ENCODE assay signal across 3 cellular contexts in the genomic region with DNA sequence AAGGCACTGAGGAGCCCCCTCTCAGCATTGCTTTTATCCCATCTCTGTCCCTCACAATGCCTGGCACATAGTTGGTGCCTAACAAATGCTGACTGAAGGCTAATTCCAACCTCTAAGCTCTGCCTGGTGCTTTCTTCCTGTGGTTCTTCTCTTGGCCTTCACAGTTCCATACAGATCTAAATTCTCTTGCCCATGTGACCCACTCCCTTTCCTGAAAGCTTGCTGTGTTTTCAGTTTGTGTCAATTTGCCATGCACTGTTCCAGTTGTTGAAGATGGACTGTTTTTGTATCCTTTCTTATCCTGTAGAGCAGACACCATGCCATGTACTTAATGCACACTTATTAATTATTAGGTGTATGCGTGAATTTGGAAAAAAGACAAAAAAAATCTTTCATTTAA.
TF ChIP-seq lines count a peak whose summit lies in the region.

No MANE protein-coding gene starts in this region.

TF ChIP-seq in GM23338, 12 proteins besides CTCF, POLR2A, EP300 and RAD21 (continues in another document):
- TF ChIP-seq, protein P1, sequence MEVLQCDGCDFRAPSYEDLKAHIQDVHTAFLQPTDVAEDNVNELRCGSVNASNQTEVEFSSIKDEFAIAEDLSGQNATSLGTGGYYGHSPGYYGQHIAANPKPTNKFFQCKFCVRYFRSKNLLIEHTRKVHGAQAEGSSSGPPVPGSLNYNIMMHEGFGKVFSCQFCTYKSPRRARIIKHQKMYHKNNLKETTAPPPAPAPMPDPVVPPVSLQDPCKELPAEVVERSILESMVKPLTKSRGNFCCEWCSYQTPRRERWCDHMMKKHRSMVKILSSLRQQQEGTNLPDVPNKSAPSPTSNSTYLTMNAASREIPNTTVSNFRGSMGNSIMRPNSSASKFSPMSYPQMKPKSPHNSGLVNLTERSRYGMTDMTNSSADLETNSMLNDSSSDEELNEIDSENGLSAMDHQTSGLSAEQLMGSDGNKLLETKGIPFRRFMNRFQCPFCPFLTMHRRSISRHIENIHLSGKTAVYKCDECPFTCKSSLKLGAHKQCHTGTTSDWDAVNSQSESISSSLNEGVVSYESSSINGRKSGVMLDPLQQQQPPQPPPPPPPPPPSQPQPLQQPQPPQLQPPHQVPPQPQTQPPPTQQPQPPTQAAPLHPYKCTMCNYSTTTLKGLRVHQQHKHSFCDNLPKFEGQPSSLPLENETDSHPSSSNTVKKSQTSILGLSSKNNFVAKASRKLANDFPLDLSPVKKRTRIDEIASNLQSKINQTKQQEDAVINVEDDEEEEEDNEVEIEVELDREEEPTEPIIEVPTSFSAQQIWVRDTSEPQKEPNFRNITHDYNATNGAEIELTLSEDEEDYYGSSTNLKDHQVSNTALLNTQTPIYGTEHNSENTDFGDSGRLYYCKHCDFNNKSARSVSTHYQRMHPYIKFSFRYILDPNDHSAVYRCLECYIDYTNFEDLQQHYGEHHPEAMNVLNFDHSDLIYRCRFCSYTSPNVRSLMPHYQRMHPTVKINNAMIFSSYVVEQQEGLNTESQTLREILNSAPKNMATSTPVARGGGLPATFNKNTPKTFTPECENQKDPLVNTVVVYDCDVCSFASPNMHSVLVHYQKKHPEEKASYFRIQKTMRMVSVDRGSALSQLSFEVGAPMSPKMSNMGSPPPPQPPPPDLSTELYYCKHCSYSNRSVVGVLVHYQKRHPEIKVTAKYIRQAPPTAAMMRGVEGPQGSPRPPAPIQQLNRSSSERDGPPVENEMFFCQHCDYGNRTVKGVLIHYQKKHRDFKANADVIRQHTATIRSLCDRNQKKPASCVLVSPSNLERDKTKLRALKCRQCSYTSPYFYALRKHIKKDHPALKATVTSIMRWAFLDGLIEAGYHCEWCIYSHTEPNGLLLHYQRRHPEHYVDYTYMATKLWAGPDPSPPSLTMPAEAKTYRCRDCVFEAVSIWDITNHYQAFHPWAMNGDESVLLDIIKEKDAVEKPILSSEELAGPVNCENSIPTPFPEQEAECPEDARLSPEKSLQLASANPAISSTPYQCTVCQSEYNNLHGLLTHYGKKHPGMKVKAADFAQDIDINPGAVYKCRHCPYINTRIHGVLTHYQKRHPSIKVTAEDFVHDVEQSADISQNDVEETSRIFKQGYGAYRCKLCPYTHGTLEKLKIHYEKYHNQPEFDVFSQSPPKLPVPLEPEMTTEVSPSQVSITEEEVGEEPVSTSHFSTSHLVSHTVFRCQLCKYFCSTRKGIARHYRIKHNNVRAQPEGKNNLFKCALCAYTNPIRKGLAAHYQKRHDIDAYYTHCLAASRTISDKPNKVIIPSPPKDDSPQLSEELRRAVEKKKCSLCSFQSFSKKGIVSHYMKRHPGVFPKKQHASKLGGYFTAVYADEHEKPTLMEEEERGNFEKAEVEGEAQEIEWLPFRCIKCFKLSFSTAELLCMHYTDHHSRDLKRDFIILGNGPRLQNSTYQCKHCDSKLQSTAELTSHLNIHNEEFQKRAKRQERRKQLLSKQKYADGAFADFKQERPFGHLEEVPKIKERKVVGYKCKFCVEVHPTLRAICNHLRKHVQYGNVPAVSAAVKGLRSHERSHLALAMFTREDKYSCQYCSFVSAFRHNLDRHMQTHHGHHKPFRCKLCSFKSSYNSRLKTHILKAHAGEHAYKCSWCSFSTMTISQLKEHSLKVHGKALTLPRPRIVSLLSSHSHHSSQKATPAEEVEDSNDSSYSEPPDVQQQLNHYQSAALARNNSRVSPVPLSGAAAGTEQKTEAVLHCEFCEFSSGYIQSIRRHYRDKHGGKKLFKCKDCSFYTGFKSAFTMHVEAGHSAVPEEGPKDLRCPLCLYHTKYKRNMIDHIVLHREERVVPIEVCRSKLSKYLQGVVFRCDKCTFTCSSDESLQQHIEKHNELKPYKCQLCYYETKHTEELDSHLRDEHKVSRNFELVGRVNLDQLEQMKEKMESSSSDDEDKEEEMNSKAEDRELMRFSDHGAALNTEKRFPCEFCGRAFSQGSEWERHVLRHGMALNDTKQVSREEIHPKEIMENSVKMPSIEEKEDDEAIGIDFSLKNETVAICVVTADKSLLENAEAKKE (CRISPR knock-in tag; IDR thresholded peaks at IDR 0.05): no peak
- TF ChIP-seq EZH2 (IDR thresholded peaks at IDR 0.05; ENCODE audit: low read depth, unreplicated experiment): no peak
- no peak for TF ChIP-seq ZNF331 (CRISPR knock-in tag; IDR thresholded peaks at IDR 0.05; ENCODE audit: low read depth)
- TF ChIP-seq CREB1 (CRISPR knock-in tag; IDR thresholded peaks at IDR 0.05; ENCODE audit: low read depth): no peak
- TF ChIP-seq POLR2AphosphoS5 (IDR thresholded peaks at IDR 0.05; ENCODE audit: low read depth): no peak
- TF ChIP-seq STAT1 (IDR thresholded peaks at IDR 0.05; ENCODE audit: unreplicated experiment): no peak

TF ChIP-seq in K562, 482 proteins besides CTCF, POLR2A, EP300 and RAD21:
- TF ChIP-seq, protein P2, sequence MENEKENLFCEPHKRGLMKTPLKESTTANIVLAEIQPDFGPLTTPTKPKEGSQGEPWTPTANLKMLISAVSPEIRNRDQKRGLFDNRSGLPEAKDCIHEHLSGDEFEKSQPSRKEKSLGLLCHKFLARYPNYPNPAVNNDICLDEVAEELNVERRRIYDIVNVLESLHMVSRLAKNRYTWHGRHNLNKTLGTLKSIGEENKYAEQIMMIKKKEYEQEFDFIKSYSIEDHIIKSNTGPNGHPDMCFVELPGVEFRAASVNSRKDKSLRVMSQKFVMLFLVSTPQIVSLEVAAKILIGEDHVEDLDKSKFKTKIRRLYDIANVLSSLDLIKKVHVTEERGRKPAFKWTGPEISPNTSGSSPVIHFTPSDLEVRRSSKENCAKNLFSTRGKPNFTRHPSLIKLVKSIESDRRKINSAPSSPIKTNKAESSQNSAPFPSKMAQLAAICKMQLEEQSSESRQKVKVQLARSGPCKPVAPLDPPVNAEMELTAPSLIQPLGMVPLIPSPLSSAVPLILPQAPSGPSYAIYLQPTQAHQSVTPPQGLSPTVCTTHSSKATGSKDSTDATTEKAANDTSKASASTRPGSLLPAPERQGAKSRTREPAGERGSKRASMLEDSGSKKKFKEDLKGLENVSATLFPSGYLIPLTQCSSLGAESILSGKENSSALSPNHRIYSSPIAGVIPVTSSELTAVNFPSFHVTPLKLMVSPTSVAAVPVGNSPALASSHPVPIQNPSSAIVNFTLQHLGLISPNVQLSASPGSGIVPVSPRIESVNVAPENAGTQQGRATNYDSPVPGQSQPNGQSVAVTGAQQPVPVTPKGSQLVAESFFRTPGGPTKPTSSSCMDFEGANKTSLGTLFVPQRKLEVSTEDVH (IDR thresholded peaks at IDR 0.05; ENCODE audit: low read depth, partially characterized antibody): no peak
- TF ChIP-seq, protein P3, sequence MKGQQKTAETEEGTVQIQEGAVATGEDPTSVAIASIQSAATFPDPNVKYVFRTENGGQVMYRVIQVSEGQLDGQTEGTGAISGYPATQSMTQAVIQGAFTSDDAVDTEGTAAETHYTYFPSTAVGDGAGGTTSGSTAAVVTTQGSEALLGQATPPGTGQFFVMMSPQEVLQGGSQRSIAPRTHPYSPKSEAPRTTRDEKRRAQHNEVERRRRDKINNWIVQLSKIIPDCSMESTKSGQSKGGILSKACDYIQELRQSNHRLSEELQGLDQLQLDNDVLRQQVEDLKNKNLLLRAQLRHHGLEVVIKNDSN (CRISPR knock-in tag; IDR thresholded peaks at IDR 0.05): peak; percentile 36; the same call in 1 of the 2 replicates
- 0 out of 2 replicates have a peak, but pooled peaks have one; percentile 15 for TF ChIP-seq TEAD2 (tag; IDR thresholded peaks at IDR 0.05)
- TF ChIP-seq FOXA3 (CRISPR knock-in tag; conservative IDR thresholded peaks at IDR 0.05 in 1 of 2, IDR thresholded peaks at IDR 0.05 in 1 of 2): 0 out of 4 replicates have a peak, but pooled peaks of 1 of the 2 experiments have one; percentile 21

TF ChIP-seq in HepG2, 621 proteins besides CTCF, POLR2A, EP300 and RAD21:
- no peak for TF ChIP-seq ZFP36 (IDR thresholded peaks at IDR 0.05; ENCODE audit: borderline replicate concordance, low read depth, low read length, partially characterized antibody)
- TF ChIP-seq MAFK (conservative IDR thresholded peaks at IDR 0.05 in 1 of 2, IDR thresholded peaks at IDR 0.05 in 1 of 2; ENCODE audit: low read length in 2 of 2): peak; percentile 16 to 52; a peak in 2 of 4 replicates
